28 cellular contexts compared by ENCODE assay signal in the genomic region with DNA sequence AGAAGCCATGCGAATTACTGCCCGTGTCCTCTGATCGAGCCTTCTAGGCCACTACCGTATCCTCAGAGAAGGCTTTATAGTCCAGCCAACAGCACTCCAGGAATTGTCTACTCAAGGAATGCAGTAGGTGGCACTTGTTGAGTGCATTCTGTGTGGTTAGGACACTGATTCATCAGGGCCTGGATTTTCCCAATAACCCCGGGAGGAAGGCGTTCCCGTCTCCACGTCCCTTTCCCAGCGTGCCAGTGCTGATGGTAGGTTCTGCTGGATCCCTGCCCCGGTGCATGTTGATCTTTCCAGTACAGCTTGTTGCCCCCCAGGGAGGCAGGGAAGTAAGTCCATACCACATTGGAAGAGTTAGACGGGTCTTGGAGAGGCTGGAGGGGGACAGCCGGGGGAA.
DNase-seq lines count a peak whose midpoint lies in the region; ATAC-seq, FAIRE-seq and TF ChIP-seq lines count a peak whose summit lies in the region.
"Had no signal": no experiment of that assay in that cellular context is flagged by ENCODE, and none has a peak within 500 bp of the region (broad histone marks: within the 10 kb centered on the region; RNA-seq: fewer than 3 reads in every experiment).

No MANE protein-coding gene starts in this region.

- FAIRE-seq in HepG2 (lab: Jason Lieb, UNC), result no peak
- FAIRE-seq: kidney, RCC 7860 had no signal

- no peak overlapping the region for H3K9ac ChIP-seq in HepG2 (ENCODE audit: insufficient read depth, low read depth, low read length)

- POLR2A ChIA-PET in HepG2 (lab: Yijun Ruan, JAX), result interaction anchor here (1.0 to 1.4 kb wide), 4 partner anchors 10 to 67 kb away, joined by 3 to 13 read pairs (median 4); no protein-coding TSS in a partner anchor

- no peaks in the 10 kb centered on the region for H3K9me3 Mint-ChIP-seq in T-helper 2 cell treated with Interferon-gamma antibody and Interleukin-4, amounts not matched to agents 5 μg/mL and 100 μg/mL, for 36 hours
- H3K9me3 Mint-ChIP-seq in stimulated activated naive CD8-positive, alpha-beta T cell treated with anti-CD3 and anti-CD28 coated beads, Interleukin-15, amount 100 ng/mL, for 72 hours, result no peaks in the 10 kb centered on the region

- no peak for DNase-seq in T-helper 2 cell treated with Interferon-gamma antibody and Interleukin-4, amounts not matched to agents 5 μg/mL and 100 μg/mL, for 36 hours (ENCODE audit: low spot score)
- no peak for DNase-seq in T-helper 2 cell
- DNase-seq in HepG2 (ENCODE audit: low spot score), result no peak
- no peak for DNase-seq in right lobe of liver
- no peak for DNase-seq in T-helper 17 cell
- no peak for DNase-seq in stimulated activated naive CD8-positive, alpha-beta T cell treated with anti-CD3 and anti-CD28 coated beads, Interleukin-15, amount 100 ng/mL, for 72 hours
- DNase-seq in amniotic stem cell (lab: John Stamatoyannopoulos, UW), result no peak
- DNase-seq in foreskin keratinocyte, result no peak
- DNase-seq: 8988T; activated CD4-positive, alpha-beta T cell treated with anti-CD3 and anti-CD28 coated beads, Interleukin-2, amount 50 U/mL, for 1 hour; activated gamma-delta T cell treated with Interleukin-2 at 50 U/mL for 16 hours; DMS53; effector memory CD4-positive, alpha-beta T cell; erythroblast; GF-D8; GOT3; kidney; naive B cell; NCI-H1105 treated with DMSO at 0.1 percent for 48 hours; NCI-H2029 treated with DMSO at 0.1 percent for 48 hours; NCI-H226; NCI-H69; nucleus accumbens; SJCRH30; stimulated activated naive CD4-positive, alpha-beta T cell treated with Interleukin-2 at 50 U/mL for 16 hours had no signal

- CTCF ChIA-PET in HepG2 (lab: Yijun Ruan, JAX; ENCODE audit: low intra/inter-chr PET ratio, low total read pairs), result no interaction called here

- TF ChIP-seq EP300 in HepG2 (IDR thresholded peaks at IDR 0.05; ENCODE audit: low read depth in 2 of 2, low read length in 2 of 2) (no peak), HepG2 (CRISPR knock-in tag; IDR thresholded peaks at IDR 0.05; ENCODE audit: borderline replicate concordance) (no peak)

- peak overlapping the region; percentile 58 for H3K4me3 Mint-ChIP-seq in T-helper 2 cell treated with Interferon-gamma antibody and Interleukin-4, amounts not matched to agents 5 μg/mL and 100 μg/mL, for 36 hours
- H3K4me3 Mint-ChIP-seq in T-helper 17 cell, result no peak overlapping the region
- H3K4me3 Mint-ChIP-seq in stimulated activated naive CD8-positive, alpha-beta T cell treated with anti-CD3 and anti-CD28 coated beads, Interleukin-15, amount 100 ng/mL, for 72 hours, result peak overlapping the region; percentile 25 to 69
- H3K4me3 Mint-ChIP-seq: mesothelial cell of epicardium had no signal

- no peak overlapping the region for H2AFZ ChIP-seq in HepG2 (ENCODE audit: low read length)

- peak overlapping the region; percentile 19 for H3K27ac Mint-ChIP-seq in T-helper 2 cell treated with Interferon-gamma antibody and Interleukin-4, amounts not matched to agents 5 μg/mL and 100 μg/mL, for 36 hours
- H3K27ac Mint-ChIP-seq in T-helper 17 cell, result peak overlapping the region; percentile 67
- peak overlapping the region in 1 of 2 donors; percentile 19 for H3K27ac Mint-ChIP-seq in stimulated activated naive CD8-positive, alpha-beta T cell treated with anti-CD3 and anti-CD28 coated beads, Interleukin-15, amount 100 ng/mL, for 72 hours
- H3K27ac Mint-ChIP-seq: mesothelial cell of epicardium had no signal

- TF ChIP-seq CTCF in HepG2 (CRISPR knock-in tag; IDR thresholded peaks at IDR 0.05) (no peak), right lobe of liver (IDR thresholded peaks at IDR 0.05) (no peak), foreskin keratinocyte (conservative IDR thresholded peaks at IDR 0.05) (no peak)

- WGBS in HepG2 (ENCODE audit: low lambda C conversion rate), result 93% methylated on average over 11 of the region's 12 CpGs
- WGBS in right lobe of liver (ENCODE audit: insufficient coverage, low coverage, low lambda C conversion rate, missing lambda C conversion rate), result 89% methylated on average over 10 of the region's 12 CpGs

- peak overlapping the region; percentile 64 for H3K4me2 ChIP-seq in HepG2 (ENCODE audit: low read depth, low read length)

- H3K27ac ChIP-seq in HepG2 (ENCODE audit: extremely low read length, insufficient read depth, low read length) (peak overlapping the region; percentile 45), right lobe of liver (no peak overlapping the region), foreskin keratinocyte (no peak overlapping the region)
- H3K27ac ChIP-seq: coronary artery, SJCRH30 had no signal

- BruUV-seq in HepG2 (replicated peaks; lab: Mats Ljungman, UMichigan), result no TSS peak

- intact Hi-C loops in HepG2 (cut with micrococcal nuclease; ENCODE audit: unreplicated experiment), result loop anchor here (1.0 to 2.0 kb wide), 2 partner anchors 10 to 38 kb away; no protein-coding TSS in a partner anchor
- intact Hi-C loops in right lobe of liver (cut with DNase I), result no loop called here

- H3K4me3 ChIP-seq in HepG2 (replicated peaks in 1 of 3; ENCODE audit: insufficient read depth in 1 of 3, low read depth in 2 of 3, low read length in 3 of 3) (no peak overlapping the region), right lobe of liver (no peak overlapping the region)
- H3K4me3 ChIP-seq: coronary artery, SJCRH30 had no signal

- no peak for TF ChIP-seq RAD21 in HepG2 (CRISPR knock-in tag; IDR thresholded peaks at IDR 0.05)

- H3K27me3 Mint-ChIP-seq in T-helper 2 cell treated with Interferon-gamma antibody and Interleukin-4, amounts not matched to agents 5 μg/mL and 100 μg/mL, for 36 hours (ENCODE audit: low read depth), result no peaks in the 10 kb centered on the region
- H3K27me3 Mint-ChIP-seq in T-helper 17 cell, result no peaks in the 10 kb centered on the region
- no peaks in the 10 kb centered on the region for H3K27me3 Mint-ChIP-seq in stimulated activated naive CD8-positive, alpha-beta T cell treated with anti-CD3 and anti-CD28 coated beads, Interleukin-15, amount 100 ng/mL, for 72 hours
- H3K27me3 Mint-ChIP-seq: naive B cell had no signal

- in situ Hi-C loops in HepG2 (cut with HindIII; ENCODE audit: extremely low pct_ligation_motif_present, low pct_unique_long_range_greater_than_20kb), result no loop called here

- ATAC-seq in HepG2, result no peak; the same call in 2 of the 3 replicates
- ATAC-seq in right lobe of liver, result no peak
- ATAC-seq in T-helper 17 cell, result no peak
- ATAC-seq in stimulated activated naive CD8-positive, alpha-beta T cell treated with anti-CD3 and anti-CD28 coated beads, Interleukin-15, amount 100 ng/mL, for 72 hours, result no peak
- no peak for ATAC-seq in foreskin keratinocyte

- H3K36me3 ChIP-seq in HepG2 (replicated peaks in 1 of 2; ENCODE audit: control insufficient read depth in 1 of 2, insufficient read depth in 2 of 2, low read length in 2 of 2) (no peaks in the 10 kb centered on the region), right lobe of liver (no peaks in the 10 kb centered on the region)

- H4K20me1 ChIP-seq in HepG2 (ENCODE audit: insufficient read depth, low read length), result no peaks in the 10 kb centered on the region

- TF ChIP-seq POLR2A in HepG2 (IDR thresholded peaks at IDR 0.05; ENCODE audit: insufficient read depth in 1 of 2, low read depth in 2 of 2, low read length in 2 of 2) (no peak), right lobe of liver (IDR thresholded peaks at IDR 0.05) (no peak)

- H3K27me3 ChIP-seq in HepG2 (ENCODE audit: control insufficient read depth in 1 of 2, insufficient read depth in 2 of 2, low read length in 2 of 2), result no peaks in the 10 kb centered on the region
- no peaks in the 10 kb centered on the region for H3K27me3 ChIP-seq in right lobe of liver
- no peaks in the 10 kb centered on the region for H3K27me3 ChIP-seq in foreskin keratinocyte
- H3K27me3 ChIP-seq: SJCRH30 had no signal

- H3K9me3 ChIP-seq in HepG2 (ENCODE audit: low read length) (no peaks in the 10 kb centered on the region), right lobe of liver (no peaks in the 10 kb centered on the region), T-helper 17 cell (ENCODE audit: control insufficient read depth, low read length, poor library complexity, severe bottlenecking) (no peaks in the 10 kb centered on the region)

- H3K4me1 Mint-ChIP-seq in T-helper 2 cell treated with Interferon-gamma antibody and Interleukin-4, amounts not matched to agents 5 μg/mL and 100 μg/mL, for 36 hours (ENCODE audit: low read depth), result peaks cover 88% of the 10 kb centered on the region
- H3K4me1 Mint-ChIP-seq in T-helper 17 cell, result peaks cover 64% of the 10 kb centered on the region
- peaks cover 99% of the 10 kb centered on the region for H3K4me1 Mint-ChIP-seq in stimulated activated naive CD8-positive, alpha-beta T cell treated with anti-CD3 and anti-CD28 coated beads, Interleukin-15, amount 100 ng/mL, for 72 hours

- H3K4me1 ChIP-seq in HepG2 (ENCODE audit: insufficient read depth, low read length) (peaks cover 100% of the 10 kb centered on the region), right lobe of liver (peaks cover 0 to 15% (median 0%) of the 10 kb centered on the region in 4 donors), foreskin keratinocyte (peaks cover 7% of the 10 kb centered on the region)

- peaks cover 47% of the 10 kb centered on the region for H3K36me3 Mint-ChIP-seq in T-helper 2 cell treated with Interferon-gamma antibody and Interleukin-4, amounts not matched to agents 5 μg/mL and 100 μg/mL, for 36 hours (ENCODE audit: low read depth)
- H3K36me3 Mint-ChIP-seq in T-helper 17 cell (ENCODE audit: low read depth), result peaks cover 5% of the 10 kb centered on the region

- H3K79me2 ChIP-seq in HepG2 (ENCODE audit: insufficient read depth, low read length), result peaks cover 77% of the 10 kb centered on the region

TF ChIP-seq in HepG2, 621 proteins besides CTCF, POLR2A, EP300 and RAD21 (continues in another document):
- TF ChIP-seq ZNF598 (CRISPR knock-in tag; IDR thresholded peaks at IDR 0.05; ENCODE audit: borderline replicate concordance) (no peak), PCBP2 (optimal IDR thresholded peaks at IDR 0.05; ENCODE audit: low read depth, low read length, poor library complexity, severe bottlenecking) (no peak), ATRX (CRISPR knock-in tag; IDR thresholded peaks at IDR 0.05; ENCODE audit: borderline replicate concordance) (no peak), ZNF788 (CRISPR knock-in tag; IDR thresholded peaks at IDR 0.05; ENCODE audit: borderline replicate concordance) (no peak), SP5 (CRISPR knock-in tag; IDR thresholded peaks at IDR 0.05; ENCODE audit: borderline replicate concordance, low read depth) (no peak), MTF2 (CRISPR knock-in tag; IDR thresholded peaks at IDR 0.05; ENCODE audit: borderline replicate concordance) (no peak), NR2F2 (IDR thresholded peaks at IDR 0.05; ENCODE audit: borderline replicate concordance, low read depth) (no peak), ZMYM4 (CRISPR knock-in tag; IDR thresholded peaks at IDR 0.05) (no peak)
